Comparison of ENCODE assay signal across 1 cellular context in the genomic region with DNA sequence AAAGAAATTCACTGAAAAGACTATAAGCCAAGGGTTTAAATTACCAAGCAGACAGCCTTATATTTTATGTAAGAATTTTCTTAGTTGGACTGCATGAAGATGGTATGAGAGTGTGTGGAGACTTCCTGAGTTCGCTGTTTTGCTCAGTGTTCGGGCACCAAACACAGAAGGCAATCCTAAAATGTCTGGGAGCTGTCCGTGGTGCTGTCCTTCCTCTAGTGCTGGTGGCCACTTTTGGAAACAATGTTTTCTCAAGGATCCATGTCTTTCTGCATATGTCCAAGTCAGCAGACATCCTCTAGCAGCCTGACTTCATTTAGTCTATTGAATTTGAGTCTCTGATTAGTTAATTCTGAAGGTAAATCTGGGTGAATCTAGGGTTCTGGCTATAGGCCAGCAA.
TF ChIP-seq lines count a peak whose summit lies in the region.

No MANE protein-coding gene starts in this region.

TF ChIP-seq in HepG2, 621 proteins besides CTCF, POLR2A, EP300 and RAD21 (continued from another document):
- peak; percentile 85 for TF ChIP-seq HMGXB3 (CRISPR knock-in tag; IDR thresholded peaks at IDR 0.05; ENCODE audit: borderline replicate concordance)
- TF ChIP-seq, protein P1, sequence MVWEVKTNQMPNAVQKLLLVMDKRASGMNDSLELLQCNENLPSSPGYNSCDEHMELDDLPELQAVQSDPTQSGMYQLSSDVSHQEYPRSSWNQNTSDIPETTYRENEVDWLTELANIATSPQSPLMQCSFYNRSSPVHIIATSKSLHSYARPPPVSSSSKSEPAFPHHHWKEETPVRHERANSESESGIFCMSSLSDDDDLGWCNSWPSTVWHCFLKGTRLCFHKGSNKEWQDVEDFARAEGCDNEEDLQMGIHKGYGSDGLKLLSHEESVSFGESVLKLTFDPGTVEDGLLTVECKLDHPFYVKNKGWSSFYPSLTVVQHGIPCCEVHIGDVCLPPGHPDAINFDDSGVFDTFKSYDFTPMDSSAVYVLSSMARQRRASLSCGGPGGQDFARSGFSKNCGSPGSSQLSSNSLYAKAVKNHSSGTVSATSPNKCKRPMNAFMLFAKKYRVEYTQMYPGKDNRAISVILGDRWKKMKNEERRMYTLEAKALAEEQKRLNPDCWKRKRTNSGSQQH (CRISPR knock-in tag; IDR thresholded peaks at IDR 0.05; ENCODE audit: low read depth), result peak; percentile 74; the same call in 1 of the 2 replicates
- no peak for TF ChIP-seq ZNF615 (CRISPR knock-in tag; IDR thresholded peaks at IDR 0.05; ENCODE audit: borderline replicate concordance)
- TF ChIP-seq FOXO1 (CRISPR knock-in tag; IDR thresholded peaks at IDR 0.05), result no peak
- no peak for TF ChIP-seq ATF7-NPFF (CRISPR knock-in tag; IDR thresholded peaks at IDR 0.05; ENCODE audit: low read depth)
- TF ChIP-seq THRA (CRISPR knock-in tag; IDR thresholded peaks at IDR 0.05; ENCODE audit: borderline replicate concordance), result peak; percentile 46; the same call in 1 of the 2 replicates
- no peak for TF ChIP-seq NFRKB (IDR thresholded peaks at IDR 0.05)
- 0 out of 2 replicates have a peak, but pooled peaks have one; percentile 60 for TF ChIP-seq NKX3-1 (CRISPR knock-in tag; IDR thresholded peaks at IDR 0.05)
- TF ChIP-seq ZNF256 (CRISPR knock-in tag; conservative IDR thresholded peaks at IDR 0.05), result 0 out of 2 replicates have a peak, but pooled peaks have one; percentile 41
- TF ChIP-seq ELF3 (CRISPR knock-in tag; IDR thresholded peaks at IDR 0.05), result peak; percentile 62
- peak; percentile 80 for TF ChIP-seq ZNF792 (CRISPR knock-in tag; IDR thresholded peaks at IDR 0.05)
- peak; percentile 14; the same call in 1 of the 2 replicates for TF ChIP-seq CEBPG (CRISPR knock-in tag; IDR thresholded peaks at IDR 0.05)
- peak; percentile 68; the same call in 1 of the 2 replicates for TF ChIP-seq MEIS2 (CRISPR knock-in tag; IDR thresholded peaks at IDR 0.05)
- TF ChIP-seq KLF16 (CRISPR knock-in tag; IDR thresholded peaks at IDR 0.05), result peak in 1 of 2 experiments; percentile 68; a peak in 1 of 4 replicates
- TF ChIP-seq TSC22D2 (CRISPR knock-in tag; IDR thresholded peaks at IDR 0.05; ENCODE audit: borderline replicate concordance), result peak; percentile 94; the same call in 1 of the 2 replicates
- TF ChIP-seq ASH2L (IDR thresholded peaks at IDR 0.05; ENCODE audit: insufficient read length, low read depth, low read length), result no peak
